6 cellular contexts compared by ENCODE assay signal in the genomic region with DNA sequence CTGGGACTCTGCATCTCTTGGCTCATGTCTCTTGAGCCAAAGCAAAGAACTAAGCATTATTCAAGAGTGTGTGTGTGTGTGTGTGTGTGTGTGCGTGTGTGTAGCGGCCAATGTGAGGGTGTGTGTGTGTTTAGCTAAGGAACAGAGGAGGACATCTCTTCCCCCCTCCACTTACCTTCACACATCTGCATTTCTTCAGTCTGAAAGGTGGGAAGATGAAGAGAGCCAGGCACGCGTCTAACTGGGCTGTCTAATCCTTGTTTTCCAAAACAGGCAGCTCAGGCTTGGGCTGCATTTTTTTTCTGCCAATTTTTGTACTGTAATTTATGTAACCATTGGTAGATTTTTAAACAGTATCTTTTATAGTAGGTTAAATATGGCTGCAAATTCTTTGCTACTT.
"Had no signal": no experiment of that assay in that cellular context is flagged by ENCODE, and none has a peak within 500 bp of the region (broad histone marks: within the 10 kb centered on the region; RNA-seq: fewer than 3 reads in every experiment).

No MANE protein-coding gene starts in this region.

- ATAC-seq: GM23338, HepG2 had no signal

- H3K9me3 Mint-ChIP-seq: GM23338, H9, IgD-negative memory B cell had no signal

- H3K4me3 Mint-ChIP-seq: GM23338, H9, IgD-negative memory B cell had no signal

- H3K4me3 ChIP-seq: GM23338 had no signal

- H3K4me1 Mint-ChIP-seq: GM23338, H9, IgD-negative memory B cell had no signal

- H3K27me3 Mint-ChIP-seq: IgD-negative memory B cell had no signal

- H3K4me2 ChIP-seq: GM23338 had no signal

- DNase-seq: H9, HCEC 1CT had no signal

- H3K27ac Mint-ChIP-seq: GM23338, IgD-negative memory B cell had no signal

- H3K27ac ChIP-seq: HL-60 had no signal

- H3K36me3 Mint-ChIP-seq: IgD-negative memory B cell had no signal

- H2AFZ ChIP-seq: GM23338 had no signal
